In the genomic region with DNA sequence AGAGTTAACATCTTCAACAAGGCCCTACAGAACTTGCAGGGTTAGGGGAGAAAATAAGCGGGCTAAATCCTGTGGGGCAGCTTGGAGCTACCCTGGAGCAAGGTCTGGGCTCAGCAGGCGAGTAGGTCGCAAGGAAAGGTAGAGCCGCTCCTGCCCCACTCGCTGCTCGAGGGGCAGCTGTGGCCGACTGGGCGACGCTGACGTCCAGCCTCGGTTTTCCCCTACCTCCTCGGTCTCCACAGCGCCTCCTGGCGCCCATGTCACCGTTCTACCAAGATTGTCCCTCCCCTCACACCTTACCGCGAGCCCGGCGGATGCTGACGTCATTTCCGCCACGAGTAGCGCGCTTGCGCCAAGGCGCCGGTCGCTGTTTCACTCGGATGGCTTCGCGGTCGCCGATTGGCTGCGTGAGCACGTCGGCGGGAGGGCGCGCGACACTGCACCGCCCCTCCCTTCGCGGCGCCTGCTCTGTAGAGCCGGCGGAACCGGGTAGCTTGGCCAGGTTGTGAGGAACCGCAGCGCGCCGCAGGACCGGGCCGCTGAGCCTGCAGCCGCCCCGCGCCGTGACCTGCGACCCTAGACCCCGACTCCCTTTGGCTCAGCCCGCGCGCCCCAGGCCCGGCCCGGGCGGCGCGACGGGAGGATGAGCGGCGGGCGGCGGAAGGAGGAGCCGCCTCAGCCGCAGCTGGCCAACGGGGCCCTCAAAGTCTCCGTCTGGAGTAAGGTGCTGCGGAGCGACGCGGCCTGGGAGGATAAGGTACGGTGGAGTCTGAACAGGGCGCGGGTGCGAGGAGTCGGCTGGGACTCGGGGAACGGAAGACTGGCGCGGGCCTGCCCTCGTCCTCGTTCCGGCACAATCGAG, we compare ENCODE assay signal across 8 cellular contexts. TPM values are rescaled to one million over a fixed set of nuclear protein-coding genes. Genes with fewer than 3 reads are reported as not detected.
A peak's percentile ranks its signal among the peaks of the same experiment; 100 is the strongest.
DNase-seq lines count a peak whose midpoint lies in the region; ATAC-seq and TF ChIP-seq lines count a peak whose summit lies in the region.

A gene with protein sequence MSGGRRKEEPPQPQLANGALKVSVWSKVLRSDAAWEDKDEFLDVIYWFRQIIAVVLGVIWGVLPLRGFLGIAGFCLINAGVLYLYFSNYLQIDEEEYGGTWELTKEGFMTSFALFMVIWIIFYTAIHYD (plus strand): TSS at position 471 of the 862 bp plus-strand sequence. CDS start 173 bp downstream, at position 644.

- peak within 1 kb of the TSS; percentile 94 for H3K27ac ChIP-seq in muscle layer of duodenum (ENCODE audit: low read length)

- in situ Hi-C loops in KBM-7 (cut with MboI; ENCODE audit: low pct_unique_long_range_greater_than_20kb, low sequenced_read_pairs): no loop called here

- ATAC-seq in GM21619 (IDR thresholded peaks at IDR 0.05; ENCODE audit: unreplicated experiment) (peak; percentile 76), esophagus mucosa (peak; percentile 92)
- ATAC-seq in activated T-cell treated with anti-CD3 and anti-CD28 coated beads, Interleukin-2, amount 50 U/mL, for 4 hours: peak; percentile 94 to 95

- peak within 1 kb of the TSS; percentile 96 to 98 for H3K4me3 ChIP-seq in muscle layer of duodenum (ENCODE audit: low read depth in 1 of 2, low read length in 2 of 2)

- peaks cover 8% of the 10 kb centered on the region for H3K36me3 Mint-ChIP-seq in activated T-cell treated with anti-CD3 and anti-CD28 coated beads, Interleukin-2, amount 50 U/mL, for 4 hours (ENCODE audit: insufficient read depth)

- H3K27me3 ChIP-seq in muscle layer of duodenum (ENCODE audit: low read depth, low read length): no peaks in the 10 kb centered on the region

- H3K27me3 Mint-ChIP-seq in activated T-cell treated with anti-CD3 and anti-CD28 coated beads, Interleukin-2, amount 50 U/mL, for 4 hours (ENCODE audit: low read depth): no peaks in the 10 kb centered on the region

- DNase-seq in DMS53 treated with DMSO at 0.1 percent for 48 hours (lab: John Stamatoyannopoulos, UW; ENCODE audit: unreplicated experiment) (peak; percentile 97), KBM-7 (peak; percentile 99)
- DNase-seq in activated T-cell treated with anti-CD3 and anti-CD28 coated beads, Interleukin-2, amount 50 U/mL, for 4 hours: peak; percentile 99
- DNase-seq in stimulated activated CD8-positive, alpha-beta memory T cell treated with anti-CD3 and anti-CD28 coated beads, Interleukin-7, amount 100 ng/mL, for 48 hours (ENCODE audit: extremely low read depth in 1 of 2, low read depth in 1 of 2): peak; percentile 98 to 99

- peaks cover 12 to 16% of the 10 kb centered on the region in 2 donors for H3K4me1 ChIP-seq in muscle layer of duodenum (ENCODE audit: control insufficient read depth in 1 of 2, insufficient read depth in 2 of 2, low read length in 2 of 2)

- H3K4me3 Mint-ChIP-seq in activated T-cell treated with anti-CD3 and anti-CD28 coated beads, Interleukin-2, amount 50 U/mL, for 4 hours: peak within 1 kb of the TSS; percentile 99

- H3K4me1 Mint-ChIP-seq in activated T-cell treated with anti-CD3 and anti-CD28 coated beads, Interleukin-2, amount 50 U/mL, for 4 hours (ENCODE audit: low read depth): peaks cover 22% of the 10 kb centered on the region

- H3K36me3 ChIP-seq in muscle layer of duodenum (ENCODE audit: control insufficient read depth in 1 of 2, insufficient read depth in 2 of 2, low read length in 2 of 2): peaks cover 15 to 26% of the 10 kb centered on the region in 2 donors

- H3K9me3 Mint-ChIP-seq in activated T-cell treated with anti-CD3 and anti-CD28 coated beads, Interleukin-2, amount 50 U/mL, for 4 hours: no peaks in the 10 kb centered on the region

- H3K9me3 ChIP-seq in muscle layer of duodenum (ENCODE audit: control insufficient read depth in 1 of 2, low read length in 2 of 2): no peaks in the 10 kb centered on the region

TF ChIP-seq in PFSK-1, 5 proteins besides CTCF, POLR2A, EP300 and RAD21:
- TF ChIP-seq SIN3A (IDR thresholded peaks at IDR 0.05; ENCODE audit: borderline replicate concordance, insufficient read depth, low read length): 0 out of 2 replicates have a peak, but pooled peaks have one; percentile 36
- TF ChIP-seq, protein P1, sequence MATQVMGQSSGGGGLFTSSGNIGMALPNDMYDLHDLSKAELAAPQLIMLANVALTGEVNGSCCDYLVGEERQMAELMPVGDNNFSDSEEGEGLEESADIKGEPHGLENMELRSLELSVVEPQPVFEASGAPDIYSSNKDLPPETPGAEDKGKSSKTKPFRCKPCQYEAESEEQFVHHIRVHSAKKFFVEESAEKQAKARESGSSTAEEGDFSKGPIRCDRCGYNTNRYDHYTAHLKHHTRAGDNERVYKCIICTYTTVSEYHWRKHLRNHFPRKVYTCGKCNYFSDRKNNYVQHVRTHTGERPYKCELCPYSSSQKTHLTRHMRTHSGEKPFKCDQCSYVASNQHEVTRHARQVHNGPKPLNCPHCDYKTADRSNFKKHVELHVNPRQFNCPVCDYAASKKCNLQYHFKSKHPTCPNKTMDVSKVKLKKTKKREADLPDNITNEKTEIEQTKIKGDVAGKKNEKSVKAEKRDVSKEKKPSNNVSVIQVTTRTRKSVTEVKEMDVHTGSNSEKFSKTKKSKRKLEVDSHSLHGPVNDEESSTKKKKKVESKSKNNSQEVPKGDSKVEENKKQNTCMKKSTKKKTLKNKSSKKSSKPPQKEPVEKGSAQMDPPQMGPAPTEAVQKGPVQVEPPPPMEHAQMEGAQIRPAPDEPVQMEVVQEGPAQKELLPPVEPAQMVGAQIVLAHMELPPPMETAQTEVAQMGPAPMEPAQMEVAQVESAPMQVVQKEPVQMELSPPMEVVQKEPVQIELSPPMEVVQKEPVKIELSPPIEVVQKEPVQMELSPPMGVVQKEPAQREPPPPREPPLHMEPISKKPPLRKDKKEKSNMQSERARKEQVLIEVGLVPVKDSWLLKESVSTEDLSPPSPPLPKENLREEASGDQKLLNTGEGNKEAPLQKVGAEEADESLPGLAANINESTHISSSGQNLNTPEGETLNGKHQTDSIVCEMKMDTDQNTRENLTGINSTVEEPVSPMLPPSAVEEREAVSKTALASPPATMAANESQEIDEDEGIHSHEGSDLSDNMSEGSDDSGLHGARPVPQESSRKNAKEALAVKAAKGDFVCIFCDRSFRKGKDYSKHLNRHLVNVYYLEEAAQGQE (IDR thresholded peaks at IDR 0.05; ENCODE audit: insufficient read depth in 1 of 2, low read depth in 2 of 2, low read length in 2 of 2): no peak
- TF ChIP-seq TAF1 (IDR thresholded peaks at IDR 0.05; ENCODE audit: borderline replicate concordance, insufficient read depth, low read length): no peak
- TF ChIP-seq POLR2AphosphoS5 (IDR thresholded peaks at IDR 0.05; ENCODE audit: low read depth, low read length): peak; percentile 76
- TF ChIP-seq FOXP2 (optimal IDR thresholded peaks at IDR 0.05; ENCODE audit: borderline replicate concordance, extremely low read depth, extremely low read length, insufficient read depth): peak; percentile 91

RNA-seq across cellular contexts. Expression of the gene that starts here (rescaled TPM):
- 104 TPM for polyA plus RNA-seq in PFSK-1 (2012; ENCODE audit: insufficient read length, low read depth)
- 100 to 1,000 TPM; 142 to 153 (median 147) TPM for total RNA-seq in activated T-cell treated with anti-CD3 and anti-CD28 coated beads, Interleukin-2, amount 50 U/mL, for 4 hours
- 185 TPM for total RNA-seq in esophagus mucosa

Comparison
In these comparisons a context has a peak if more than half of its experiments do, and no peak if none do; other contexts are left out.
1. Peak in every context shown above with its lines: DNase-seq, ATAC-seq, H3K4me3 ChIP-seq and H3K27ac ChIP-seq.